21 cellular contexts compared by ENCODE assay signal in genomic region chr2:45739796-45740485, GRCh38.
DNase-seq lines count a peak whose midpoint lies in the region; ATAC-seq, FAIRE-seq and TF ChIP-seq lines count a peak whose summit lies in the region.
"Had no signal": no experiment of that assay in that cellular context is flagged by ENCODE, and none has a peak within 500 bp of the region (broad histone marks: within the 10 kb centered on the region; RNA-seq: fewer than 3 reads in every experiment).

No MANE protein-coding gene starts in this region.

- H3K9me2 ChIP-seq in DOHH2 (replicated peaks; ENCODE audit: control insufficient read depth, low read length): no peaks in the 10 kb centered on the region

- H3F3A ChIP-seq in DOHH2 (ENCODE audit: control insufficient read depth, insufficient read depth): no peaks in the 10 kb centered on the region

- H3K79me2 ChIP-seq in DOHH2 (ENCODE audit: control insufficient read depth, low read length): no peaks in the 10 kb centered on the region

- H4K20me1 ChIP-seq in DOHH2 (ENCODE audit: control insufficient read depth, insufficient read depth, low read depth, low read length): no peaks in the 10 kb centered on the region

- H3K9me3 ChIP-seq in DOHH2 (ENCODE audit: control insufficient read depth, insufficient read depth, low read length): no peaks in the 10 kb centered on the region
- no peaks in the 10 kb centered on the region for H3K9me3 ChIP-seq in heart right ventricle
- H3K9me3 ChIP-seq: ascending aorta, suprapubic skin had no signal

- no peak for ATAC-seq in heart right ventricle
- ATAC-seq: esophagus mucosa, Right ventricle myocardium inferior had no signal

- H3K27ac ChIP-seq in DOHH2 (ENCODE audit: low read depth, low read length) (no peak overlapping the region), heart right ventricle (no peak overlapping the region)
- H3K27ac ChIP-seq: ascending aorta, suprapubic skin had no signal

- CTCF ChIA-PET in activated CD4-positive, alpha-beta memory T cell treated with anti-CD3 and anti-CD28 coated beads for 36 hours (lab: Charles Lee): interaction anchor here (0.6 to 0.7 kb wide), 2 partner anchors 8 to 38 kb away, joined by 3 to 6 read pairs; no protein-coding TSS in a partner anchor
- CTCF ChIA-PET in activated CD4-positive, alpha-beta memory T cell treated with anti-CD3 and anti-CD28 coated beads, Interleukin-2, amount 10 ng/mL, durations not matched to agents 7 days and 5 days (lab: Charles Lee): no interaction called here

- H3K36me3 ChIP-seq in DOHH2 (ENCODE audit: control insufficient read depth, low read length): no peaks in the 10 kb centered on the region
- H3K36me3 ChIP-seq in heart right ventricle: peaks cover 0 to 5% (median 0%) of the 10 kb centered on the region in 9 donors
- H3K36me3 ChIP-seq: ascending aorta, suprapubic skin had no signal

- H3K4me2 ChIP-seq in DOHH2 (ENCODE audit: low read length): 0 out of 2 replicates have a peak overlapping the region, but pooled peaks have one; percentile 17

- TF ChIP-seq CTCF in DOHH2 (IDR thresholded peaks at IDR 0.05; ENCODE audit: low read depth, low read length, poor library complexity, severe bottlenecking): no peak
- no peak for TF ChIP-seq CTCF in neural crest cell (conservative IDR thresholded peaks at IDR 0.05)
- no peak for TF ChIP-seq CTCF in heart right ventricle (IDR thresholded peaks at IDR 0.05)

- H3K27me3 ChIP-seq in DOHH2 (ENCODE audit: control insufficient read depth, low read length): no peaks in the 10 kb centered on the region
- H3K27me3 ChIP-seq in heart right ventricle: no peaks in the 10 kb centered on the region
- H3K27me3 ChIP-seq: ascending aorta, suprapubic skin had no signal

- no peaks in the 10 kb centered on the region for H3K9me3 Mint-ChIP-seq in activated CD4-positive, alpha-beta memory T cell treated with anti-CD3 and anti-CD28 coated beads for 36 hours
- H3K9me3 Mint-ChIP-seq in activated CD4-positive, alpha-beta memory T cell treated with anti-CD3 and anti-CD28 coated beads, Interleukin-2, amount 10 ng/mL, durations not matched to agents 7 days and 5 days: no peaks in the 10 kb centered on the region
- no peaks in the 10 kb centered on the region for H3K9me3 Mint-ChIP-seq in neural crest cell
- H3K9me3 Mint-ChIP-seq: activated naive CD4-positive, alpha-beta T cell treated with anti-CD3 and anti-CD28 coated beads, Interleukin-2, amount 50 U/mL, for 24 hours; CD4-positive, alpha-beta T cell had no signal

- peaks cover 5% of the 10 kb centered on the region for H3K36me3 Mint-ChIP-seq in activated CD4-positive, alpha-beta memory T cell treated with anti-CD3 and anti-CD28 coated beads for 36 hours
- H3K36me3 Mint-ChIP-seq in activated CD4-positive, alpha-beta memory T cell treated with anti-CD3 and anti-CD28 coated beads, Interleukin-2, amount 10 ng/mL, durations not matched to agents 7 days and 5 days (ENCODE audit: low read depth): no peaks in the 10 kb centered on the region
- H3K36me3 Mint-ChIP-seq in neural crest cell (ENCODE audit: low read depth): no peaks in the 10 kb centered on the region
- H3K36me3 Mint-ChIP-seq: activated naive CD4-positive, alpha-beta T cell treated with anti-CD3 and anti-CD28 coated beads, Interleukin-2, amount 50 U/mL, for 24 hours had no signal

- POLR2A ChIA-PET in activated CD4-positive, alpha-beta memory T cell treated with anti-CD3 and anti-CD28 coated beads for 36 hours (lab: Charles Lee): no interaction called here
- POLR2A ChIA-PET in activated CD4-positive, alpha-beta memory T cell treated with anti-CD3 and anti-CD28 coated beads, Interleukin-2, amount 10 ng/mL, durations not matched to agents 7 days and 5 days (lab: Charles Lee): no interaction called here

- no peak overlapping the region for H3K4me3 ChIP-seq in DOHH2 (ENCODE audit: low read length)
- H3K4me3 ChIP-seq in heart right ventricle: no peak overlapping the region
- H3K4me3 ChIP-seq: ascending aorta, suprapubic skin had no signal

- H3K27ac Mint-ChIP-seq in activated CD4-positive, alpha-beta memory T cell treated with anti-CD3 and anti-CD28 coated beads for 36 hours: no peak overlapping the region
- no peak overlapping the region for H3K27ac Mint-ChIP-seq in activated CD4-positive, alpha-beta memory T cell treated with anti-CD3 and anti-CD28 coated beads, Interleukin-2, amount 10 ng/mL, durations not matched to agents 7 days and 5 days
- H3K27ac Mint-ChIP-seq in neural crest cell (ENCODE audit: unreplicated experiment): peak overlapping the region; percentile 31
- H3K27ac Mint-ChIP-seq: activated naive CD4-positive, alpha-beta T cell treated with anti-CD3 and anti-CD28 coated beads, Interleukin-2, amount 50 U/mL, for 24 hours; CD4-positive, alpha-beta T cell had no signal

- intact Hi-C loops in activated CD4-positive, alpha-beta memory T cell treated with anti-CD3 and anti-CD28 coated beads for 36 hours (cut with micrococcal nuclease): no loop called here
- intact Hi-C loops in heart right ventricle (cut with DNase I): no loop called here

- H3K27me3 Mint-ChIP-seq in activated CD4-positive, alpha-beta memory T cell treated with anti-CD3 and anti-CD28 coated beads for 36 hours: no peaks in the 10 kb centered on the region
- H3K27me3 Mint-ChIP-seq in activated CD4-positive, alpha-beta memory T cell treated with anti-CD3 and anti-CD28 coated beads, Interleukin-2, amount 10 ng/mL, durations not matched to agents 7 days and 5 days: no peaks in the 10 kb centered on the region
- H3K27me3 Mint-ChIP-seq in neural crest cell (ENCODE audit: low read depth): no peaks in the 10 kb centered on the region
- H3K27me3 Mint-ChIP-seq: activated naive CD4-positive, alpha-beta T cell treated with anti-CD3 and anti-CD28 coated beads, Interleukin-2, amount 50 U/mL, for 24 hours; CD4-positive, alpha-beta T cell had no signal

- H3K4me3 Mint-ChIP-seq in activated CD4-positive, alpha-beta memory T cell treated with anti-CD3 and anti-CD28 coated beads for 36 hours: no peak overlapping the region
- H3K4me3 Mint-ChIP-seq in activated CD4-positive, alpha-beta memory T cell treated with anti-CD3 and anti-CD28 coated beads, Interleukin-2, amount 10 ng/mL, durations not matched to agents 7 days and 5 days: no peak overlapping the region
- H3K4me3 Mint-ChIP-seq in neural crest cell: no peak overlapping the region
- H3K4me3 Mint-ChIP-seq: activated naive CD4-positive, alpha-beta T cell treated with anti-CD3 and anti-CD28 coated beads, Interleukin-2, amount 50 U/mL, for 24 hours; CD4-positive, alpha-beta T cell had no signal

- DNase-seq in activated CD4-positive, alpha-beta memory T cell treated with anti-CD3 and anti-CD28 coated beads for 36 hours: peak; percentile 12
- no peak for DNase-seq in activated CD4-positive, alpha-beta memory T cell treated with anti-CD3 and anti-CD28 coated beads, Interleukin-2, amount 10 ng/mL, durations not matched to agents 7 days and 5 days
- DNase-seq in NCI-H82 (lab: John Stamatoyannopoulos, UW): peak; percentile 71
- DNase-seq in neural crest cell (ENCODE audit: low read depth, low spot score): no peak
- DNase-seq in heart right ventricle: no peak
- no peak for DNase-seq in dedifferentiated amniotic fluid mesenchymal stem cell (ENCODE audit: extremely low spot score)
- DNase-seq in GM19239 (ENCODE audit: insufficient read length, low spot score): no peak
- DNase-seq: activated CD4-positive, alpha-beta T cell treated with anti-CD3 and anti-CD28 coated beads, Interleukin-2, amount 50 U/mL, for 1 hour; activated T-cell treated with anti-CD3 and anti-CD28 coated beads, Interleukin-2, amount 50 U/mL, for 1 hour; CD4-positive, alpha-beta T cell; Kasumi-1; NCI-H1417 treated with DMSO at 0.1 percent for 48 hours; NCI-H345 had no signal

- H3K4me1 ChIP-seq in DOHH2 (ENCODE audit: control insufficient read depth, low read length) (peaks cover 42% of the 10 kb centered on the region), heart right ventricle (peaks cover 2 to 52% (median 14%) of the 10 kb centered on the region in 9 donors)
- H3K4me1 ChIP-seq: ascending aorta had no signal

- H3K4me1 Mint-ChIP-seq in activated CD4-positive, alpha-beta memory T cell treated with anti-CD3 and anti-CD28 coated beads for 36 hours (ENCODE audit: low read depth): peaks cover 4% of the 10 kb centered on the region
- H3K4me1 Mint-ChIP-seq in activated CD4-positive, alpha-beta memory T cell treated with anti-CD3 and anti-CD28 coated beads, Interleukin-2, amount 10 ng/mL, durations not matched to agents 7 days and 5 days: no peaks in the 10 kb centered on the region
- peaks cover 13% of the 10 kb centered on the region for H3K4me1 Mint-ChIP-seq in neural crest cell

- FAIRE-seq in GM19239 (lab: Jason Lieb, UNC): no peak
- FAIRE-seq: HTR-8/SVneo, TTC549 had no signal

Comparison
In these comparisons a context has a peak if more than half of its experiments do, and no peak if none do; other contexts are left out.
1. DNase-seq: peak in activated CD4-positive, alpha-beta memory T cell treated with anti-CD3 and anti-CD28 coated beads for 36 hours (single experiment) and NCI-H82 (single experiment); none in activated CD4-positive, alpha-beta memory T cell treated with anti-CD3 and anti-CD28 coated beads, Interleukin-2, amount 10 ng/mL, durations not matched to agents 7 days and 5 days (single experiment), neural crest cell (single experiment), heart right ventricle (0 of 2), dedifferentiated amniotic fluid mesenchymal stem cell (single experiment) and GM19239 (single experiment).